20 cellular contexts compared by ENCODE assay signal in genomic region chr6:141541766-141542324, GRCh38.
DNase-seq lines count a peak whose midpoint lies in the region; ATAC-seq and TF ChIP-seq lines count a peak whose summit lies in the region.
"Had no signal": no experiment of that assay in that cellular context is flagged by ENCODE, and none has a peak within 500 bp of the region (broad histone marks: within the 10 kb centered on the region; RNA-seq: fewer than 3 reads in every experiment).

No MANE protein-coding gene starts in this region.

- no peaks in the 10 kb centered on the region for H3K27me3 ChIP-seq in mammary epithelial cell (ENCODE audit: insufficient read depth, low read length)
- H3K27me3 ChIP-seq in PC-3 (ENCODE audit: low read length) = no peaks in the 10 kb centered on the region
- H3K27me3 ChIP-seq: upper lobe of left lung had no signal

- peak; percentile 15; the same call in 1 of the 2 replicates for ATAC-seq in PC-3

- no peak overlapping the region for H3K27ac Mint-ChIP-seq in MCF 10A (ENCODE audit: low read depth, unreplicated experiment)

- H3K4me2 ChIP-seq in mammary epithelial cell (ENCODE audit: insufficient read depth, low read depth, low read length) = no peak overlapping the region
- peak overlapping the region; percentile 40; the same call in 1 of the 2 replicates for H3K4me2 ChIP-seq in PC-3 (ENCODE audit: low read length)
- H3K4me2 ChIP-seq: SK-N-SH had no signal

- H3K9me3 Mint-ChIP-seq in MCF 10A (ENCODE audit: unreplicated experiment) = peaks cover 4% of the 10 kb centered on the region

- H3K9me3 ChIP-seq in mammary epithelial cell (replicated peaks; ENCODE audit: insufficient read depth, low read length) (no peaks in the 10 kb centered on the region), PC-3 (ENCODE audit: low read length) (no peaks in the 10 kb centered on the region)
- H3K9me3 ChIP-seq: upper lobe of left lung had no signal

- no peaks in the 10 kb centered on the region for H3K9me2 ChIP-seq in PC-3 (replicated peaks; ENCODE audit: low read length)
- H3K9me2 ChIP-seq: SK-N-SH had no signal

- H3K27ac ChIP-seq in mammary epithelial cell (ENCODE audit: insufficient read depth, low read depth, low read length) = no peak overlapping the region
- H3K27ac ChIP-seq in PC-3 (ENCODE audit: low read length) = peak overlapping the region; percentile 88
- H3K27ac ChIP-seq: upper lobe of left lung had no signal

- H2AFZ ChIP-seq in mammary epithelial cell (ENCODE audit: low read depth, low read length) (peak overlapping the region; percentile 56), PC-3 (ENCODE audit: low read length) (peak overlapping the region; percentile 31; the same call in 1 of the 2 replicates)

- CTCF ChIA-PET in mammary epithelial cell (lab: Charles Lee; ENCODE audit: low non-redundant PET) = no interaction called here
- CTCF ChIA-PET in MCF 10A (lab: Yijun Ruan, JAX) = no interaction called here
- CTCF ChIA-PET in PC-3 (lab: Charles Lee) = no interaction called here

- POLR2A ChIA-PET in MCF 10A (lab: Yijun Ruan, JAX) (no interaction called here), PC-3 (lab: Charles Lee; ENCODE audit: unreplicated experiment) (no interaction called here)

- H4K20me1 ChIP-seq in mammary epithelial cell (ENCODE audit: insufficient read depth, low read length) (no peaks in the 10 kb centered on the region), PC-3 (ENCODE audit: low read length) (no peaks in the 10 kb centered on the region)

- dilution Hi-C loops in mammary epithelial cell (cut with HindIII; ENCODE audit: low sequenced_read_pairs) = no loop called here

- H3K4me1 Mint-ChIP-seq in MCF 10A (ENCODE audit: insufficient read depth, unreplicated experiment) = no peaks in the 10 kb centered on the region

- in situ Hi-C loops in mammary epithelial cell (cut with MboI; ENCODE audit: low sequenced_read_pairs in 2 of 2) = no loop called here

- no peaks in the 10 kb centered on the region for H3K27me3 Mint-ChIP-seq in MCF 10A (ENCODE audit: insufficient read depth, unreplicated experiment)
- H3K27me3 Mint-ChIP-seq: CD4-positive, alpha-beta memory T cell had no signal

- no peaks in the 10 kb centered on the region for H3K36me3 Mint-ChIP-seq in MCF 10A (ENCODE audit: insufficient read depth, unreplicated experiment)
- H3K36me3 Mint-ChIP-seq: CD4-positive, alpha-beta memory T cell had no signal

- 7% methylated on average over 1 of the region's 1 CpG for WGBS in mammary epithelial cell (ENCODE audit: low coverage, missing lambda C conversion rate)

- intact Hi-C loops in mammary epithelial cell (cut with micrococcal nuclease) (no loop called here), MCF 10A (cut with micrococcal nuclease) (no loop called here), PC-3 (cut with micrococcal nuclease) (no loop called here)

- no peaks in the 10 kb centered on the region for H3K4me1 ChIP-seq in mammary epithelial cell (ENCODE audit: insufficient read depth, low read length)
- H3K4me1 ChIP-seq in PC-3 (ENCODE audit: insufficient read depth, low read length) = peaks cover 30% of the 10 kb centered on the region
- H3K4me1 ChIP-seq: upper lobe of left lung had no signal

- no peaks in the 10 kb centered on the region for H3K79me2 ChIP-seq in mammary epithelial cell (ENCODE audit: insufficient read depth, low read length)
- H3K79me2 ChIP-seq in PC-3 (ENCODE audit: low read length) = no peaks in the 10 kb centered on the region

- H3K4me3 ChIP-seq in mammary epithelial cell (replicated peaks in 1 of 3; ENCODE audit: insufficient read depth in 1 of 3, low read depth in 2 of 3, low read length in 3 of 3) (no peak overlapping the region), PC-3 (ENCODE audit: low read length) (no peak overlapping the region), fibroblast of pulmonary artery (replicated peaks; ENCODE audit: low read depth, low read length) (no peak overlapping the region)
- H3K4me3 ChIP-seq: upper lobe of left lung had no signal

- DNase-seq in mammary epithelial cell = no peak
- DNase-seq in MCF 10A (ENCODE audit: unreplicated experiment) = no peak
- peak; percentile 26 for DNase-seq in PC-3
- peak; percentile 64 for DNase-seq in fibroblast of pulmonary artery (ENCODE audit: low read depth)
- DNase-seq in NCI-H510A (lab: John Stamatoyannopoulos, UW) = no peak
- no peak for DNase-seq in activated CD4-positive, CD25-positive, alpha-beta regulatory T cell (lab: John Stamatoyannopoulos, UW)
- no peak for DNase-seq in stimulated activated CD4-positive, alpha-beta T cell treated with anti-CD3 and anti-CD28 coated beads, Interleukin-2, amount 100 ng/mL, for 24 hours
- no peak for DNase-seq in NCI-H82 treated with DMSO at 0.1 percent for 48 hours (lab: John Stamatoyannopoulos, UW; ENCODE audit: unreplicated experiment)
- DNase-seq: activated CD4-positive, alpha-beta T cell treated with anti-CD3 and anti-CD28 coated beads, Interleukin-2, amount 50 U/mL, for 4 hours; amniotic stem cell; CD4-positive, alpha-beta memory T cell; cerebellar nuclear complex; EL; H7; head of caudate nucleus; islet precursor cell; midbrain; NCI-H1417; SK-N-SH; upper lobe of left lung had no signal

- no peaks in the 10 kb centered on the region for H3F3A ChIP-seq in PC-3 (ENCODE audit: low read length, unreplicated experiment)

- H3K4me3 Mint-ChIP-seq in MCF 10A (ENCODE audit: unreplicated experiment) = no peak overlapping the region
- H3K4me3 Mint-ChIP-seq: CD4-positive, alpha-beta memory T cell had no signal

- H3K36me3 ChIP-seq in mammary epithelial cell (ENCODE audit: insufficient read depth, low read length) (no peaks in the 10 kb centered on the region), PC-3 (ENCODE audit: low read depth, low read length) (no peaks in the 10 kb centered on the region)
- H3K36me3 ChIP-seq: upper lobe of left lung had no signal

- TF ChIP-seq CTCF in mammary epithelial cell (conservative IDR thresholded peaks at IDR 0.05 in 1 of 2, IDR thresholded peaks at IDR 0.05 in 1 of 2; ENCODE audit: extremely low read depth in 1 of 2, insufficient read depth in 1 of 2, low read depth in 1 of 2, low read length in 2 of 2) (no peak), MCF 10A (IDR thresholded peaks at IDR 0.05; ENCODE audit: unreplicated experiment) (no peak), PC-3 (conservative IDR thresholded peaks at IDR 0.05; ENCODE audit: low read depth, low read length) (no peak), fibroblast of pulmonary artery (IDR thresholded peaks at IDR 0.05; ENCODE audit: low read length, missing control alignments) (no peak)

- H3K9ac ChIP-seq in mammary epithelial cell (ENCODE audit: insufficient read depth, low read length) (no peak overlapping the region), PC-3 (ENCODE audit: low read length) (peak overlapping the region; percentile 71)
- H3K9ac ChIP-seq: SK-N-SH had no signal

- no TSS peak for BruUV-seq in mammary epithelial cell (replicated peaks; lab: Mats Ljungman, UMichigan)
- BruUV-seq in MCF 10A (replicated peaks; lab: Mats Ljungman, UMichigan) = no TSS peak
- no TSS peak for BruUV-seq in PC-3 (replicated peaks; lab: Mats Ljungman, UMichigan)

Comparison
In these comparisons a context has a peak if more than half of its experiments do, and no peak if none do; other contexts are left out.
1. DNase-seq: peak in PC-3 (single experiment) and fibroblast of pulmonary artery (single experiment); none in mammary epithelial cell (single experiment), MCF 10A (single experiment), NCI-H510A (single experiment), activated CD4-positive, CD25-positive, alpha-beta regulatory T cell (0 of 4), stimulated activated CD4-positive, alpha-beta T cell treated with anti-CD3 and anti-CD28 coated beads, Interleukin-2, amount 100 ng/mL, for 24 hours (0 of 2) and NCI-H82 treated with DMSO at 0.1 percent for 48 hours (single experiment).